1 cellular context compared by ENCODE assay signal in genomic region chr19:39479319-39479801, GRCh38.
TF ChIP-seq lines count a peak whose summit lies in the region.

No MANE protein-coding gene starts in this region.

TF ChIP-seq in HEK293, 187 proteins besides CTCF, POLR2A, EP300 and RAD21:
- TF ChIP-seq WT1 (tag by site-specific recombination; IDR thresholded peaks at IDR 0.05) (peak; percentile 35; the same call in 1 of the 2 replicates), ZNF335 (tag by site-specific recombination; conservative IDR thresholded peaks at IDR 0.05) (peak; percentile 78)
